In genomic region chr10:125160856-125161569, GRCh38 we compare ENCODE assay signal across 8 cellular contexts. TPM values are rescaled to one million over a fixed set of nuclear protein-coding genes. Genes with fewer than 3 reads are reported as not detected.
DNase-seq lines count a peak whose midpoint lies in the region; ATAC-seq and TF ChIP-seq lines count a peak whose summit lies in the region.

No MANE protein-coding gene starts in this region.

- peak in 1 of 2 donors; percentile 27 for TF ChIP-seq POLR2A in tibial nerve (IDR thresholded peaks at IDR 0.05)

- TF ChIP-seq CTCF in WTC11 (IDR thresholded peaks at IDR 0.05) (no peak), tibial nerve (IDR thresholded peaks at IDR 0.05) (peak in 3 of 5 experiments; percentile 21 to 71 (median 56))

- CTCF ChIA-PET in WTC11 (lab: Charles Lee), result interaction anchor here (0.6 to 1.0 kb wide), 5 partner anchors 11 to 287 kb away, joined by 3 to 5 read pairs (median 4); no protein-coding TSS in a partner anchor

- WGBS in esophagus, 2 donors, result 0 to 1% methylated on average over 55 to 68 of the region's 68 CpGs
- 0% methylated on average over 38 to 39 of the region's 68 CpGs for WGBS in mesodermal cell (ENCODE audit: insufficient coverage in 2 of 2), 2 experiments
- WGBS in tibial nerve, 2 donors, result 0 to 1% methylated on average over 30 to 40 of the region's 68 CpGs

- H3K4me1 ChIP-seq in ES-I3 (ENCODE audit: insufficient read depth, low read length), result peaks cover 9% of the 10 kb centered on the region
- no peaks in the 10 kb centered on the region for H3K4me1 ChIP-seq in esophagus (ENCODE audit: control insufficient read depth in 2 of 2, insufficient read depth in 2 of 2, low read length in 1 of 2)
- H3K4me1 ChIP-seq in mesodermal cell (ENCODE audit: control insufficient read depth, insufficient read depth, low read length, poor library complexity, severe bottlenecking), result peaks cover 17% of the 10 kb centered on the region
- H3K4me1 ChIP-seq in tibial nerve, result peaks cover 0 to 35% (median 20%) of the 10 kb centered on the region in 4 donors

- H3K4me3 ChIP-seq in esophagus (ENCODE audit: low read depth in 1 of 2, low read length in 2 of 2) (peak overlapping the region; percentile 44 to 80), mesodermal cell (ENCODE audit: extremely low read depth, insufficient read depth, low read length, poor library complexity, severe bottlenecking) (peak overlapping the region; percentile 48), tibial nerve (peak overlapping the region; percentile 69 to 94 (median 81))

- H3K36me3 Mint-ChIP-seq in WTC11, result peaks cover 4% of the 10 kb centered on the region; the same call in 1 of the 2 replicates

- peak overlapping the region; percentile 19; the same call in 1 of the 2 replicates for H3K27ac Mint-ChIP-seq in WTC11

- H3K4me3 Mint-ChIP-seq in WTC11, result peak overlapping the region; percentile 76

- ATAC-seq in WTC11 (peak; percentile 74), HG03025 (IDR thresholded peaks at IDR 0.05; ENCODE audit: low FRiP score, unreplicated experiment) (no peak)

- no peaks in the 10 kb centered on the region for H3K27me3 ChIP-seq in esophagus (ENCODE audit: control insufficient read depth in 1 of 2, insufficient read depth in 2 of 2, low read length in 2 of 2)
- H3K27me3 ChIP-seq in tibial nerve, result no peaks in the 10 kb centered on the region

- peaks cover 38% of the 10 kb centered on the region for H3K4me1 Mint-ChIP-seq in WTC11

- DNase-seq in A172 (ENCODE audit: low spot score), result peak; percentile 52
- DNase-seq in NCI-H146 (lab: John Stamatoyannopoulos, UW), result peak; percentile 90
- DNase-seq in WTC11 (ENCODE audit: low spot score), result peak; percentile 80
- peak in 1 of 2 donors; percentile 71 for DNase-seq in tibial nerve (ENCODE audit: low spot score in 2 of 2)

- H3K36me3 ChIP-seq in ES-I3 (ENCODE audit: insufficient read depth, low read length), result no peaks in the 10 kb centered on the region
- H3K36me3 ChIP-seq in esophagus (ENCODE audit: control insufficient read depth in 2 of 2, insufficient read depth in 2 of 2, low read length in 1 of 2), result no peaks in the 10 kb centered on the region
- no peaks in the 10 kb centered on the region for H3K36me3 ChIP-seq in mesodermal cell (ENCODE audit: control insufficient read depth, insufficient read depth, low read length)
- no peaks in the 10 kb centered on the region for H3K36me3 ChIP-seq in tibial nerve

- H3K27ac ChIP-seq in esophagus (ENCODE audit: low read depth in 2 of 2, low read length in 1 of 2) (peak overlapping the region; percentile 96 to 98), mesodermal cell (ENCODE audit: low read depth, low read length, severe bottlenecking) (peak overlapping the region; percentile 89), tibial nerve (peak overlapping the region; percentile 85 to 96 (median 94))

- POLR2A ChIA-PET in WTC11 (lab: Charles Lee), result interaction anchor here (0.6 to 1.8 kb wide), 8 partner anchors 9 to 441 kb away, joined by 3 to 10 read pairs (median 6); no protein-coding TSS in a partner anchor

- H3K9me3 Mint-ChIP-seq in WTC11, result no peaks in the 10 kb centered on the region

- TF ChIP-seq EP300 in tibial nerve (IDR thresholded peaks at IDR 0.05), result no peak

- H3K9ac ChIP-seq in ES-I3 (ENCODE audit: low read depth, low read length), result peak overlapping the region; percentile 78

- H3K27me3 Mint-ChIP-seq in WTC11 (ENCODE audit: low read depth), result no peaks in the 10 kb centered on the region

- H3K9me3 ChIP-seq in ES-I3 (ENCODE audit: control insufficient read depth, insufficient read depth, low read length) (no peaks in the 10 kb centered on the region), esophagus (ENCODE audit: control insufficient read depth in 2 of 2, insufficient read depth in 1 of 2, low read depth in 1 of 2, low read length in 1 of 2) (no peaks in the 10 kb centered on the region), mesodermal cell (ENCODE audit: control insufficient read depth, low read length) (no peaks in the 10 kb centered on the region), tibial nerve (no peaks in the 10 kb centered on the region)

TF ChIP-seq in WTC11, 78 proteins besides CTCF, POLR2A, EP300 and RAD21 (continues in another document):
- TF ChIP-seq USF2 (CRISPR knock-in tag; IDR thresholded peaks at IDR 0.05) (peak; percentile 73), CBFB (CRISPR knock-in tag; IDR thresholded peaks at IDR 0.05; ENCODE audit: low read depth) (no peak), KAT7 (CRISPR knock-in tag; IDR thresholded peaks at IDR 0.05; ENCODE audit: borderline replicate concordance) (no peak), ZSCAN18 (CRISPR knock-in tag; IDR thresholded peaks at IDR 0.05) (no peak), RORB (CRISPR knock-in tag; IDR thresholded peaks at IDR 0.05) (no peak), HMGA2 (CRISPR knock-in tag; IDR thresholded peaks at IDR 0.05) (no peak), MAX (CRISPR knock-in tag; IDR thresholded peaks at IDR 0.05) (peak; percentile 56; the same call in 1 of the 2 replicates), ATF1 (CRISPR knock-in tag; IDR thresholded peaks at IDR 0.05) (no peak), NR3C1 (CRISPR knock-in tag; conservative IDR thresholded peaks at IDR 0.05; ENCODE audit: low read depth) (no peak), ATF3 (CRISPR knock-in tag; conservative IDR thresholded peaks at IDR 0.05) (no peak), ZNF425 (CRISPR knock-in tag; conservative IDR thresholded peaks at IDR 0.05) (no peak), JUN (CRISPR knock-in tag; IDR thresholded peaks at IDR 0.05) (no peak), NFYB (CRISPR knock-in tag; conservative IDR thresholded peaks at IDR 0.05; ENCODE audit: low read depth) (no peak), GABPB1 (CRISPR knock-in tag; IDR thresholded peaks at IDR 0.05) (no peak), FOXK1 (CRISPR knock-in tag; IDR thresholded peaks at IDR 0.05) (no peak), MXD4 (CRISPR knock-in tag; IDR thresholded peaks at IDR 0.05; ENCODE audit: borderline replicate concordance) (no peak), ESRRA (CRISPR knock-in tag; IDR thresholded peaks at IDR 0.05; ENCODE audit: borderline replicate concordance) (no peak), GRHL2 (CRISPR knock-in tag; IDR thresholded peaks at IDR 0.05; ENCODE audit: insufficient replicate concordance, severe bottlenecking) (no peak), ZNF317 (CRISPR knock-in tag; IDR thresholded peaks at IDR 0.05; ENCODE audit: borderline replicate concordance, low read depth) (no peak), NR1H2 (CRISPR knock-in tag; IDR thresholded peaks at IDR 0.05) (no peak)

RNA-seq across cellular contexts. Expression of gene CTBP2, which starts 0.7 kb away (rescaled TPM):
- 35.0 and 35.5 TPM in 2 replicates for total RNA-seq in A172 (2014; rRNA removed; shearing (Covaris generic))
- 175 to 191 TPM (median 181 TPM) in 3 replicates for total RNA-seq in WTC11 (2021)
- 10 to 100 TPM; 15.4 to 33.3 TPM for polyA plus RNA-seq in esophagus
- polyA plus RNA-seq in mesodermal cell (2013, experiment 1 of 2), result 121 TPM
- polyA plus RNA-seq in mesodermal cell (2013, experiment 2 of 2), result 108 TPM
- total RNA-seq in tibial nerve, result 10 to 100 TPM; 40.4 to 97.9 (median 62.3) TPM
